In the genomic region with DNA sequence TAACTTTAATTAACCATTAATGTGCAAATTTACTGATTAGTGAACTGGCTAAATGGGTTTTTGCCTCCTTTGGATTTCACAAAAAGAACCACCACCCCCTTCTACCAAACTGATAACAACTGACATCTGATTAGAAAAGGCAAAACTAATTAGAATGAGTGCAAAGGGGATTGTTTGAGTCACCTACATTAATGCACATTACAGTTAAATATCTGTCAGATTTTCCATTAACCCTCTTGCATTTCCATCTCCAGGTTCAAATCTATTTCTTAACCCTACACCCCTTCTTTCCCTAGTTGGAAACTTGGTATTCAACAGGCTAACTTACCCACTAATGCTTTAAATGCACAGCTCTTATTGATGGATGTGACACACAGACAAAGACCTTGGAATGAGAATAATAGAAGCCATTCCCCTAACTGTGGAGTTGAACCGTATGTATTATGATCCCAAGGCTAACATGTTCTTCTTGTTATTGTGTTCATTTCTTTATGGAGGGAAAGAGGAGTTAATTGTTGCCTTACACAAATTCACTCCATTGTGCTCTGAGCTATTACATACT, we compare ENCODE assay signal across 15 cellular contexts.
DNase-seq lines count a peak whose midpoint lies in the region; ATAC-seq, FAIRE-seq and TF ChIP-seq lines count a peak whose summit lies in the region.
"Had no signal": no experiment of that assay in that cellular context is flagged by ENCODE, and none has a peak within 500 bp of the region (broad histone marks: within the 10 kb centered on the region; RNA-seq: fewer than 3 reads in every experiment).

No MANE protein-coding gene starts in this region.

- no peak overlapping the region for H3K9ac ChIP-seq in K562 (ENCODE audit: insufficient read depth in 1 of 2, low read depth in 2 of 2, low read length in 2 of 2)

- peak overlapping the region; percentile 46 to 57 for H3K4me3 Mint-ChIP-seq in activated T-cell treated with anti-CD3 and anti-CD28 coated beads, Interleukin-2, amount 50 U/mL, for 72 hours
- H3K4me3 Mint-ChIP-seq in T-cell, result no peak overlapping the region
- H3K4me3 Mint-ChIP-seq in type B pancreatic cell, result no peak overlapping the region
- H3K4me3 Mint-ChIP-seq: B cell; CD4-positive, CD25-positive, alpha-beta regulatory T cell had no signal

- no peak for FAIRE-seq in K562 (lab: Jason Lieb, UNC)

- TF ChIP-seq POLR2A in K562 (conservative IDR thresholded peaks at IDR 0.05), result no peak

- intact Hi-C loops in K562 (cut with micrococcal nuclease), result loop anchor here (5.0 kb wide), 1 partner anchor 157 kb away; no protein-coding TSS in a partner anchor

- no peak for TF ChIP-seq CTCF in K562 (IDR thresholded peaks at IDR 0.05 in 2 of 3, conservative IDR thresholded peaks at IDR 0.05 in 1 of 3; ENCODE audit: insufficient read depth in 2 of 3, low read depth in 1 of 3, low read length in 3 of 3)
- TF ChIP-seq CTCF in type B pancreatic cell (conservative IDR thresholded peaks at IDR 0.05), result no peak

- POLR2A ChIA-PET in T-cell (lab: Charles Lee), result interaction anchor here (0.5 to 1.0 kb wide), 4 partner anchors 14 to 142 kb away, joined by 3 read pairs; no protein-coding TSS in a partner anchor
- POLR2A ChIA-PET in K562 (lab: Yijun Ruan, JAX), result interaction anchor here (0.5 kb wide), 1 partner anchor 294 kb away, joined by 3 read pairs; no protein-coding TSS in a partner anchor

- no peaks in the 10 kb centered on the region for H3K9me3 ChIP-seq in K562 (replicated peaks; ENCODE audit: control insufficient read depth, insufficient read depth, low read depth, low read length)

- CTCF ChIA-PET in T-cell (lab: Charles Lee) (interaction anchor here in 1 of 2 donors (0.6 to 1.4 kb wide), 2 partner anchors 9 to 253 kb away, joined by 3 to 4 read pairs; no protein-coding TSS in a partner anchor), K562 (lab: Yijun Ruan, JAX; ENCODE audit: low intra/inter-chr PET ratio) (no interaction called here)

- peaks cover 22% of the 10 kb centered on the region for H3K4me1 Mint-ChIP-seq in activated T-cell treated with anti-CD3 and anti-CD28 coated beads, Interleukin-2, amount 50 U/mL, for 72 hours (ENCODE audit: low read depth)
- H3K4me1 Mint-ChIP-seq in T-cell (peaks cover 50 to 57% (median 54%) of the 10 kb centered on the region in 3 donors), type B pancreatic cell (ENCODE audit: unreplicated experiment) (peaks cover 16% of the 10 kb centered on the region)
- H3K4me1 Mint-ChIP-seq: B cell had no signal

- no peaks in the 10 kb centered on the region for H3K36me3 Mint-ChIP-seq in activated T-cell treated with anti-CD3 and anti-CD28 coated beads, Interleukin-2, amount 50 U/mL, for 72 hours (ENCODE audit: insufficient read depth in 2 of 2)
- H3K36me3 Mint-ChIP-seq in T-cell, result peaks cover 33% of the 10 kb centered on the region
- peaks cover 22% of the 10 kb centered on the region for H3K36me3 Mint-ChIP-seq in type B pancreatic cell

- no peak overlapping the region for H3K27ac ChIP-seq in K562 (ENCODE audit: extremely low read depth, low read depth, low read length)

- H3K27ac Mint-ChIP-seq in activated T-cell treated with anti-CD3 and anti-CD28 coated beads, Interleukin-2, amount 50 U/mL, for 72 hours, result no peak overlapping the region
- H3K27ac Mint-ChIP-seq in T-cell (peak overlapping the region; percentile 24 to 57), type B pancreatic cell (peak overlapping the region; percentile 30)
- H3K27ac Mint-ChIP-seq: B cell had no signal

- no peak overlapping the region for H2AFZ ChIP-seq in K562 (ENCODE audit: low read depth, low read length)

- no peaks in the 10 kb centered on the region for H3K9me3 Mint-ChIP-seq in activated T-cell treated with anti-CD3 and anti-CD28 coated beads, Interleukin-2, amount 50 U/mL, for 72 hours
- H3K9me3 Mint-ChIP-seq in T-cell, result no peaks in the 10 kb centered on the region
- no peaks in the 10 kb centered on the region for H3K9me3 Mint-ChIP-seq in type B pancreatic cell
- H3K9me3 Mint-ChIP-seq: CD4-positive, CD25-positive, alpha-beta regulatory T cell had no signal

- no peaks in the 10 kb centered on the region for H3K9me1 ChIP-seq in K562 (ENCODE audit: control insufficient read depth, insufficient read depth, low read length)

- no peak for TF ChIP-seq RAD21 in K562 (CRISPR knock-in tag; conservative IDR thresholded peaks at IDR 0.05 in 1 of 2, IDR thresholded peaks at IDR 0.05 in 1 of 2)

- no peaks in the 10 kb centered on the region for H3K27me3 Mint-ChIP-seq in activated T-cell treated with anti-CD3 and anti-CD28 coated beads, Interleukin-2, amount 50 U/mL, for 72 hours (ENCODE audit: low read depth)
- H3K27me3 Mint-ChIP-seq in T-cell (no peaks in the 10 kb centered on the region), type B pancreatic cell (no peaks in the 10 kb centered on the region)
- H3K27me3 Mint-ChIP-seq: B cell; CD4-positive, CD25-positive, alpha-beta regulatory T cell had no signal

- no peaks in the 10 kb centered on the region for H4K20me1 ChIP-seq in K562 (replicated peaks; ENCODE audit: control insufficient read depth, insufficient read depth, low read length)

- H3K36me3 ChIP-seq in K562 (ENCODE audit: control insufficient read depth, insufficient read depth, low read length), result no peaks in the 10 kb centered on the region; the same call in 2 of the 3 replicates

- BruUV-seq in K562 (replicated peaks; lab: Mats Ljungman, UMichigan), result no TSS peak

- no peaks in the 10 kb centered on the region for H3K27me3 ChIP-seq in K562 (ENCODE audit: control insufficient read depth in 2 of 2, insufficient read depth in 2 of 2, low read length in 2 of 2)

- H3K4me1 ChIP-seq in K562 (replicated peaks in 1 of 2; ENCODE audit: control insufficient read depth in 2 of 2, insufficient read depth in 2 of 2, low read length in 2 of 2), result peaks cover 2 to 55% of the 10 kb centered on the region in 2 experiments

- DNase-seq in activated T-cell treated with anti-CD3 and anti-CD28 coated beads, Interleukin-2, amount 50 U/mL, for 72 hours, result no peak
- no peak for DNase-seq in activated T-cell treated with anti-CD3 and anti-CD28 coated beads, Interleukin-2, amount 50 U/mL, for 48 hours
- DNase-seq in T-cell, result no peak
- no peak for DNase-seq in K562 (ENCODE audit: extremely low read depth in 1 of 4, low spot score in 3 of 4)
- no peak for DNase-seq in type B pancreatic cell (ENCODE audit: extremely low spot score, unreplicated experiment)
- no peak for DNase-seq in foreskin melanocyte
- no peak for DNase-seq in NCI-H1694 (lab: John Stamatoyannopoulos, UW)
- DNase-seq: CD4-positive, CD25-positive, alpha-beta regulatory T cell; EL; MV-4-11; NCI-H1436; NCI-H2029 treated with DMSO at 0.1 percent for 48 hours; NCI-H510A; NCI-H82 had no signal

- no peak for TF ChIP-seq EP300 in K562 (IDR thresholded peaks at IDR 0.05; ENCODE audit: low read length)

- in situ Hi-C loops in K562 (cut with MboI), result no loop called here

- peak in 1 of 2 donors; percentile 16 for ATAC-seq in activated T-cell treated with anti-CD3 and anti-CD28 coated beads, Interleukin-2, amount 50 U/mL, for 72 hours (replicated peaks in 1 of 2)
- no peak for ATAC-seq in T-cell (replicated peaks in 1 of 4)
- no peak for ATAC-seq in K562

- WGBS in K562 (ENCODE audit: insufficient coverage, low coverage, missing lambda C conversion rate), result 38% methylated on average over 1 of the region's 1 CpG

- no peak overlapping the region for H3K4me2 ChIP-seq in K562 (ENCODE audit: insufficient read depth, low read length)

- no peak overlapping the region for H3K4me3 ChIP-seq in K562

- no peaks in the 10 kb centered on the region; the same call in 2 of the 3 replicates for H3K79me2 ChIP-seq in K562 (ENCODE audit: control insufficient read depth, insufficient read depth, low read length)

TF ChIP-seq in K562, 482 proteins besides CTCF, POLR2A, EP300 and RAD21:
- TF ChIP-seq FOSL1 (tag; conservative IDR thresholded peaks at IDR 0.05) (peak; percentile 22; the same call in 1 of the 2 replicates), NEUROD1 (IDR thresholded peaks at IDR 0.05; ENCODE audit: borderline replicate concordance, low read depth, low read length, partially characterized antibody) (no peak), PHTF2 (CRISPR knock-in tag; IDR thresholded peaks at IDR 0.05) (no peak), NCOA6 (IDR thresholded peaks at IDR 0.05) (no peak)

Comparison
In these comparisons a context has a peak if more than half of its experiments do, and no peak if none do; other contexts are left out.
1. H3K4me3 Mint-ChIP-seq: peak in activated T-cell treated with anti-CD3 and anti-CD28 coated beads, Interleukin-2, amount 50 U/mL, for 72 hours (2 of 2); none in T-cell (0 of 3) and type B pancreatic cell (single experiment).